Comparison of ENCODE assay signal across 28 cellular contexts in genomic region chr19:44959691-44960090, GRCh38. TPM values are rescaled to one million over a fixed set of nuclear protein-coding genes. Genes with fewer than 3 reads are reported as not detected.
DNase-seq lines count a peak whose midpoint lies in the region; TF ChIP-seq lines count a peak whose summit lies in the region.
"Had no signal": no experiment of that assay in that cellular context is flagged by ENCODE, and none has a peak within 500 bp of the region (broad histone marks: within the 10 kb centered on the region; RNA-seq: fewer than 3 reads in every experiment).

No MANE protein-coding gene starts in this region.

- peak overlapping the region; percentile 30 for H3K9ac ChIP-seq in Karpas-422 (ENCODE audit: low read length)
- peak overlapping the region in 2 of 3 donors; percentile 43 to 45 for H3K9ac ChIP-seq in skeletal muscle tissue (ENCODE audit: low read depth in 1 of 3, low read length in 3 of 3)

- H3K9me3 ChIP-seq in Karpas-422 (ENCODE audit: low read length) (no peaks in the 10 kb centered on the region), skeletal muscle tissue (ENCODE audit: control insufficient read depth in 3 of 3, low read length in 3 of 3) (no peaks in the 10 kb centered on the region), osteoblast (ENCODE audit: low read depth, low read length) (no peaks in the 10 kb centered on the region)
- H3K9me3 ChIP-seq: A549, adrenal gland, heart left ventricle had no signal

- H2AFZ ChIP-seq in Karpas-422 (ENCODE audit: low read length) (no peak overlapping the region), osteoblast (ENCODE audit: low read length) (no peak overlapping the region)

- peaks cover 53% of the 10 kb centered on the region for H3K36me3 Mint-ChIP-seq in activated T-cell treated with anti-CD3 and anti-CD28 coated beads, Interleukin-2, amount 50 U/mL, for 24 hours (ENCODE audit: low read depth)
- H3K36me3 Mint-ChIP-seq in brain = peaks cover 27% of the 10 kb centered on the region

- H3K79me2 ChIP-seq in Karpas-422 (ENCODE audit: low read length) (peaks cover 76% of the 10 kb centered on the region), osteoblast (ENCODE audit: insufficient read depth, low read length) (peaks cover 82% of the 10 kb centered on the region)

- H3K27me3 Mint-ChIP-seq in activated T-cell treated with anti-CD3 and anti-CD28 coated beads, Interleukin-2, amount 50 U/mL, for 24 hours = no peaks in the 10 kb centered on the region
- peaks cover 3% of the 10 kb centered on the region for H3K27me3 Mint-ChIP-seq in brain
- H3K27me3 Mint-ChIP-seq: T-cell had no signal

- H3K27me3 ChIP-seq in Karpas-422 (ENCODE audit: low read length) (no peaks in the 10 kb centered on the region), skeletal muscle tissue (ENCODE audit: control insufficient read depth in 3 of 3, insufficient read depth in 3 of 3, low read length in 3 of 3) (no peaks in the 10 kb centered on the region), osteoblast (ENCODE audit: insufficient read depth, low read length) (no peaks in the 10 kb centered on the region), H7 (ENCODE audit: control insufficient read depth, insufficient read depth, low read length) (no peaks in the 10 kb centered on the region)
- H3K27me3 ChIP-seq: adrenal gland, heart left ventricle had no signal

- DNase-seq in activated T-cell treated with anti-CD3 and anti-CD28 coated beads, Interleukin-2, amount 50 U/mL, for 24 hours = no peak
- DNase-seq in activated T-cell treated with anti-CD3 and anti-CD28 coated beads for 4 hours (no peak), Karpas-422 (no peak), LoVo (ENCODE audit: low spot score) (no peak), osteoblast (ENCODE audit: insufficient read length, low spot score, missing footprints) (no peak), H7 (no peak)
- DNase-seq: activated CD4-positive, alpha-beta T cell treated with anti-CD3 and anti-CD28 coated beads, Interleukin-2, amount 50 U/mL, for 4 hours; adrenal gland; DMS 273 treated with DMSO at 0.1 percent for 48 hours; heart left ventricle; IMR-90; midbrain; NCI-H2171 treated with DMSO at 0.1 percent for 48 hours; NCI-H69; SHP77; stimulated activated CD4-positive, alpha-beta T cell treated with anti-CD3 and anti-CD28 coated beads, Interleukin-4, amount 100 ng/mL, for 24 hours; T-cell had no signal

- H3K27ac Mint-ChIP-seq in activated T-cell treated with anti-CD3 and anti-CD28 coated beads, Interleukin-2, amount 50 U/mL, for 24 hours = peak overlapping the region; percentile 52
- peak overlapping the region in 3 of 5 experiments; percentile 16 to 44 (median 41) for H3K27ac Mint-ChIP-seq in brain
- H3K27ac Mint-ChIP-seq: T-cell had no signal

- H3K27ac ChIP-seq in Karpas-422 (ENCODE audit: low read length) (peak overlapping the region; percentile 73; the same call in 1 of the 2 replicates), skeletal muscle tissue (ENCODE audit: low read depth, low read length) (no peak overlapping the region), osteoblast (ENCODE audit: low read depth, low read length) (no peak overlapping the region)
- H3K27ac ChIP-seq: A549, coronary artery, heart left ventricle, HL-60 had no signal

- H3K36me3 ChIP-seq in Karpas-422 (ENCODE audit: insufficient read depth, low read length) = peaks cover 12% of the 10 kb centered on the region; the same call in 1 of the 2 replicates
- peaks cover 7 to 27% (median 14%) of the 10 kb centered on the region in 3 donors for H3K36me3 ChIP-seq in skeletal muscle tissue (ENCODE audit: control insufficient read depth in 3 of 3, insufficient read depth in 3 of 3, low read length in 3 of 3)
- peaks cover 11% of the 10 kb centered on the region for H3K36me3 ChIP-seq in osteoblast (ENCODE audit: insufficient read depth, low read length)
- peaks cover 7% of the 10 kb centered on the region for H3K36me3 ChIP-seq in H7 (replicated peaks; ENCODE audit: control insufficient read depth, insufficient read depth, low read length)

- H3K4me2 ChIP-seq in Karpas-422 (ENCODE audit: low read depth, low read length, poor library complexity, severe bottlenecking) = no peak overlapping the region
- H3K4me2 ChIP-seq in osteoblast (ENCODE audit: insufficient read depth, low read length) = no peak overlapping the region
- H3K4me2 ChIP-seq: A549 had no signal

- no peaks in the 10 kb centered on the region for H3K9me2 ChIP-seq in Karpas-422 (replicated peaks; ENCODE audit: insufficient read depth, low read length)

- H3K4me1 ChIP-seq in Karpas-422 (ENCODE audit: low read length) (peaks cover 57% of the 10 kb centered on the region), skeletal muscle tissue (ENCODE audit: control insufficient read depth in 3 of 3, insufficient read depth in 3 of 3, low read length in 3 of 3) (peaks cover 27 to 41% (median 29%) of the 10 kb centered on the region in 3 donors), osteoblast (ENCODE audit: insufficient read depth, low read length) (peaks cover 9% of the 10 kb centered on the region)

- H3K4me3 Mint-ChIP-seq in activated T-cell treated with anti-CD3 and anti-CD28 coated beads, Interleukin-2, amount 50 U/mL, for 24 hours = no peak overlapping the region
- peak overlapping the region in 1 of 5 experiments; percentile 66 for H3K4me3 Mint-ChIP-seq in brain
- H3K4me3 Mint-ChIP-seq: T-cell had no signal

- H3K4me1 Mint-ChIP-seq in activated T-cell treated with anti-CD3 and anti-CD28 coated beads, Interleukin-2, amount 50 U/mL, for 24 hours (ENCODE audit: low read depth) = peaks cover 47% of the 10 kb centered on the region
- H3K4me1 Mint-ChIP-seq in brain = peaks cover 41% of the 10 kb centered on the region

- TF ChIP-seq CTCF in brain (conservative IDR thresholded peaks at IDR 0.05) = no peak
- no peak for TF ChIP-seq CTCF in osteoblast (IDR thresholded peaks at IDR 0.05; ENCODE audit: extremely low read depth, low read depth, low read length)

- peaks cover 44% of the 10 kb centered on the region for H4K20me1 ChIP-seq in Karpas-422 (ENCODE audit: insufficient read depth, low read depth, low read length)
- H4K20me1 ChIP-seq in osteoblast (ENCODE audit: insufficient read depth, low read length) = peaks cover 65% of the 10 kb centered on the region

- no peaks in the 10 kb centered on the region for H3K9me3 Mint-ChIP-seq in activated T-cell treated with anti-CD3 and anti-CD28 coated beads, Interleukin-2, amount 50 U/mL, for 24 hours
- peaks cover 0 to 2% (median 0%) of the 10 kb centered on the region in 5 experiments for H3K9me3 Mint-ChIP-seq in brain
- H3K9me3 Mint-ChIP-seq: T-cell had no signal

- H3K4me3 ChIP-seq in Karpas-422 (ENCODE audit: low read length) (no peak overlapping the region), skeletal muscle tissue (ENCODE audit: low read length in 3 of 3) (no peak overlapping the region), osteoblast (ENCODE audit: insufficient read depth, low read length) (no peak overlapping the region), H7 (ENCODE audit: insufficient read depth, low read depth, low read length) (no peak overlapping the region)
- H3K4me3 ChIP-seq: A549, adrenal gland, coronary artery, heart left ventricle had no signal

RNA-seq across cellular contexts. Expression of gene CLPTM1, which starts 4.5 kb away (rescaled TPM):
- 19.7 and 39.2 TPM in 2 replicates for total RNA-seq in Karpas-422 (2014; rRNA removed; shearing (Covaris generic); ENCODE audit: low replicate concordance)
- 141 TPM for polyA plus RNA-seq in brain (ENCODE audit: insufficient read depth, low read depth, low replicate concordance)
- total RNA-seq in skeletal muscle tissue = 40.7 TPM
- 45.2 and 61.3 TPM in 2 replicates for total RNA-seq in osteoblast
- total RNA-seq in H7 (2014; rRNA removed; shearing (Covaris generic)) = 38.5 and 64.1 TPM in 2 replicates

RNA-seq across cellular contexts. Expression of gene APOC2, which starts 13.8 kb away (rescaled TPM):
- not detected in 2 replicates for total RNA-seq in Karpas-422 (2014; rRNA removed; shearing (Covaris generic); ENCODE audit: low replicate concordance)
- 19.3 TPM for polyA plus RNA-seq in brain (ENCODE audit: insufficient read depth, low read depth, low replicate concordance)
- not detected for total RNA-seq in skeletal muscle tissue
- total RNA-seq in osteoblast = not detected in 2 replicates
- total RNA-seq in H7 (2014; rRNA removed; shearing (Covaris generic)) = not detected in 2 replicates
- total RNA-seq: bronchial epithelial cell, endothelial cell of umbilical vein, G401, IMR-90, urinary bladder had no signal
- polyA plus RNA-seq: BJ, endothelial cell of umbilical vein, IMR-90 had no signal

RNA-seq across cellular contexts. Expression of gene APOC4, which starts 17.7 kb away (rescaled TPM):
- total RNA-seq in Karpas-422 (2014; rRNA removed; shearing (Covaris generic); ENCODE audit: low replicate concordance) = not detected in 2 replicates
- not detected for polyA plus RNA-seq in brain (ENCODE audit: insufficient read depth, low read depth, low replicate concordance)
- total RNA-seq in skeletal muscle tissue (not detected), osteoblast (not detected in 2 replicates)
- not detected in 2 replicates for total RNA-seq in H7 (2014; rRNA removed; shearing (Covaris generic))
- total RNA-seq: bronchial epithelial cell, endothelial cell of umbilical vein, G401, heart left ventricle, IMR-90, subcutaneous adipose tissue, T-cell, urinary bladder had no signal
- polyA plus RNA-seq: A549, BJ, endothelial cell of umbilical vein, heart left ventricle, IMR-90, urinary bladder had no signal

RNA-seq across cellular contexts. Expression of gene RELB, which starts 41.6 kb away (rescaled TPM):
- total RNA-seq in Karpas-422 (2014; rRNA removed; shearing (Covaris generic); ENCODE audit: low replicate concordance) = 0.63 and 1.3 TPM in 2 replicates
- 1.8 TPM for polyA plus RNA-seq in brain (ENCODE audit: insufficient read depth, low read depth, low replicate concordance)
- total RNA-seq in skeletal muscle tissue (7.8 TPM), osteoblast (8.5 and 9.8 TPM in 2 replicates)
- 2.7 and 4.1 TPM in 2 replicates for total RNA-seq in H7 (2014; rRNA removed; shearing (Covaris generic))

RNA-seq across cellular contexts. Expression of gene APOC1, which starts 45.3 kb away (rescaled TPM):
- total RNA-seq in Karpas-422 (2014; rRNA removed; shearing (Covaris generic); ENCODE audit: low replicate concordance) = not detected in 2 replicates
- 46.6 TPM for polyA plus RNA-seq in brain (ENCODE audit: insufficient read depth, low read depth, low replicate concordance)
- total RNA-seq in skeletal muscle tissue = 5.7 TPM
- 1.2 and 1.4 TPM in 2 replicates for total RNA-seq in osteoblast
- 65.6 and 139 TPM in 2 replicates for total RNA-seq in H7 (2014; rRNA removed; shearing (Covaris generic))
- total RNA-seq: IMR-90 had no signal
